8 cellular contexts compared by ENCODE assay signal in genomic region chr5:39283231-39283818, GRCh38.
DNase-seq lines count a peak whose midpoint lies in the region; ATAC-seq and TF ChIP-seq lines count a peak whose summit lies in the region.

No MANE protein-coding gene starts in this region.

- H3K9me3 Mint-ChIP-seq in activated naive CD8-positive, alpha-beta T cell treated with anti-CD3 and anti-CD28 coated beads, Interleukin-2, amount 50 U/mL, for 24 hours = peaks cover 6% of the 10 kb centered on the region

- H3K27ac Mint-ChIP-seq in activated naive CD8-positive, alpha-beta T cell treated with anti-CD3 and anti-CD28 coated beads, Interleukin-2, amount 50 U/mL, for 24 hours = peak overlapping the region; percentile 53

- peaks cover 26% of the 10 kb centered on the region for H3K4me1 Mint-ChIP-seq in activated naive CD8-positive, alpha-beta T cell treated with anti-CD3 and anti-CD28 coated beads, Interleukin-2, amount 50 U/mL, for 24 hours

- peak; percentile 61 for DNase-seq in DMS53 treated with DMSO at 0.1 percent for 48 hours (lab: John Stamatoyannopoulos, UW; ENCODE audit: unreplicated experiment)
- DNase-seq in HS-27A (ENCODE audit: low read depth) = peak; percentile 54
- peak; percentile 39 for DNase-seq in activated naive CD8-positive, alpha-beta T cell treated with anti-CD3 and anti-CD28 coated beads, Interleukin-2, amount 50 U/mL, for 24 hours
- no peak for DNase-seq in left ventricle myocardium superior
- peak; percentile 20 for DNase-seq in skeletal muscle cell (ENCODE audit: low read depth)
- no peak for DNase-seq in RKO (ENCODE audit: low spot score)

- peaks cover 12% of the 10 kb centered on the region for H3K36me3 Mint-ChIP-seq in activated naive CD8-positive, alpha-beta T cell treated with anti-CD3 and anti-CD28 coated beads, Interleukin-2, amount 50 U/mL, for 24 hours (ENCODE audit: low read depth)

- intact Hi-C loops in left ventricle myocardium superior (cut with micrococcal nuclease) = no loop called here

- H3K27me3 Mint-ChIP-seq in activated naive CD8-positive, alpha-beta T cell treated with anti-CD3 and anti-CD28 coated beads, Interleukin-2, amount 50 U/mL, for 24 hours = no peaks in the 10 kb centered on the region

- ATAC-seq in GM21360 (IDR thresholded peaks at IDR 0.05; ENCODE audit: unreplicated experiment) (peak; percentile 85), SK-N-SH treated with all-trans-retinoic acid at 6 μM for 48 hours (peak; percentile 81), left ventricle myocardium superior (peak; percentile 75)
- peak; percentile 98 for ATAC-seq in activated naive CD8-positive, alpha-beta T cell treated with anti-CD3 and anti-CD28 coated beads, Interleukin-2, amount 50 U/mL, for 24 hours

- H3K4me3 Mint-ChIP-seq in activated naive CD8-positive, alpha-beta T cell treated with anti-CD3 and anti-CD28 coated beads, Interleukin-2, amount 50 U/mL, for 24 hours = no peak overlapping the region

- no peak overlapping the region for H3K4me3 ChIP-seq in skeletal muscle cell (ENCODE audit: low read depth, low read length)

TF ChIP-seq in SK-N-SH treated with all-trans-retinoic acid at 6 μM for 48 hours, 23 proteins besides CTCF, POLR2A, EP300 and RAD21:
- TF ChIP-seq RARB (CRISPR knock-in tag; IDR thresholded peaks at IDR 0.05) (no peak), BACH2 (CRISPR knock-in tag; IDR thresholded peaks at IDR 0.05; ENCODE audit: borderline replicate concordance) (no peak), ZNF70 (CRISPR knock-in tag; IDR thresholded peaks at IDR 0.05) (no peak), POU6F1 (CRISPR knock-in tag; IDR thresholded peaks at IDR 0.05; ENCODE audit: borderline replicate concordance, low read depth) (no peak), TCF4 (CRISPR knock-in tag; IDR thresholded peaks at IDR 0.05; ENCODE audit: borderline replicate concordance) (no peak)
- TF ChIP-seq, protein P1, sequence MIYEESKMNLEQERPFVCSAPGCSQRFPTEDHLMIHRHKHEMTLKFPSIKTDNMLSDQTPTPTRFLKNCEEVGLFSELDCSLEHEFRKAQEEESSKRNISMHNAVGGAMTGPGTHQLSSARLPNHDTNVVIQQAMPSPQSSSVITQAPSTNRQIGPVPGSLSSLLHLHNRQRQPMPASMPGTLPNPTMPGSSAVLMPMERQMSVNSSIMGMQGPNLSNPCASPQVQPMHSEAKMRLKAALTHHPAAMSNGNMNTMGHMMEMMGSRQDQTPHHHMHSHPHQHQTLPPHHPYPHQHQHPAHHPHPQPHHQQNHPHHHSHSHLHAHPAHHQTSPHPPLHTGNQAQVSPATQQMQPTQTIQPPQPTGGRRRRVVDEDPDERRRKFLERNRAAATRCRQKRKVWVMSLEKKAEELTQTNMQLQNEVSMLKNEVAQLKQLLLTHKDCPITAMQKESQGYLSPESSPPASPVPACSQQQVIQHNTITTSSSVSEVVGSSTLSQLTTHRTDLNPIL (CRISPR knock-in tag; IDR thresholded peaks at IDR 0.05; ENCODE audit: low read depth) = no peak

Comparison
In these comparisons a context has a peak if more than half of its experiments do, and no peak if none do; other contexts are left out.
1. DNase-seq: peak in DMS53 treated with DMSO at 0.1 percent for 48 hours (single experiment), HS-27A (single experiment), activated naive CD8-positive, alpha-beta T cell treated with anti-CD3 and anti-CD28 coated beads, Interleukin-2, amount 50 U/mL, for 24 hours (single experiment) and skeletal muscle cell (single experiment); none in left ventricle myocardium superior (single experiment) and RKO (single experiment).
2. Peak in every context shown above with its lines, with median percentiles within 50 percentile points of each other: ATAC-seq.